16 cellular contexts compared by ENCODE assay signal in the genomic region with DNA sequence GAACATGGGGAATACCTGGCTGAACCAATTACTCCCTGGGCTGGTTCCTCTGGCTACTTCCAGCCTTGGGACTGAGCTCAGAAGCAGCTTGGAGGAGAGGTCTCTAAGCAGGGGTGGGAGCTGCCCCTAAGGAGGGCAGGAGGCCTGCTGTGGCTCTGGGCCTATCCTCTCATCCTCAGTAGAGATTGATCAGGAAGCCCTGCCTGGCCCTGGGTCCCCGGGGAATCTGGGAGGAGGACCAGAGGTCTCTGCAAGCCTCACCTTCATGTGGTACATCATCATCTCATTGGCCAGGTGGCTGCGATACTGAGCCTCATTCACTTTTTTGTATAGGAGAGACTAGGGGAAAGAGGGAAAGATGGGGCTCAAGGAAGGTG.
DNase-seq lines count a peak whose midpoint lies in the region; ATAC-seq lines count a peak whose summit lies in the region.
"Had no signal": no experiment of that assay in that cellular context is flagged by ENCODE, and none has a peak within 500 bp of the region (broad histone marks: within the 10 kb centered on the region; RNA-seq: fewer than 3 reads in every experiment).

No MANE protein-coding gene starts in this region.

- no peaks in the 10 kb centered on the region for H3K4me1 ChIP-seq in right cardiac atrium (ENCODE audit: control insufficient read depth, insufficient read depth, low read length)
- no peaks in the 10 kb centered on the region for H3K4me1 ChIP-seq in aorta (ENCODE audit: control insufficient read depth in 1 of 2, insufficient read depth in 2 of 2, low read length in 2 of 2)

- H3K27me3 ChIP-seq in right cardiac atrium (ENCODE audit: control insufficient read depth, insufficient read depth) (no peaks in the 10 kb centered on the region), aorta (ENCODE audit: control insufficient read depth in 1 of 2, insufficient read depth in 2 of 2, low read length in 1 of 2) (no peaks in the 10 kb centered on the region)
- H3K27me3 ChIP-seq: Peyer's patch had no signal

- ATAC-seq in left cardiac atrium (no peak), right cardiac atrium (no peak), memory B cell (ENCODE audit: low read depth) (no peak), aorta (ENCODE audit: low FRiP score) (no peak)
- no peak for ATAC-seq in activated T-helper 17 cell treated with anti-CD3 and anti-CD28 coated beads, Interleukin-2, amount 50 U/mL, for 72 hours (replicated peaks)
- ATAC-seq: K562 had no signal

- no peaks in the 10 kb centered on the region for H3K9me3 Mint-ChIP-seq in activated T-helper 17 cell treated with anti-CD3 and anti-CD28 coated beads, Interleukin-2, amount 50 U/mL, for 72 hours
- H3K9me3 Mint-ChIP-seq in memory B cell: no peaks in the 10 kb centered on the region

- peak; percentile 7 for DNase-seq in left cardiac atrium
- DNase-seq in right cardiac atrium: no peak
- DNase-seq in memory B cell (ENCODE audit: low spot score in 2 of 2): no peak
- DNase-seq in aorta: peak; percentile 27 to 63
- no peak for DNase-seq in stimulated activated CD4-positive, alpha-beta T cell treated with anti-CD3 and anti-CD28 coated beads, Interleukin-4, amount 100 ng/mL, for 24 hours
- no peak for DNase-seq in stimulated activated CD4-positive, alpha-beta T cell treated with anti-CD3 and anti-CD28 coated beads, Interleukin-4, amount 100 ng/mL, for 4 hours
- DNase-seq: CD4-positive, CD25-positive, alpha-beta regulatory T cell; DND-41; GDM1; NCI-H1436 treated with DMSO at 0.1 percent for 48 hours; NCI-H2081; NCI-H524 had no signal

- H3K36me3 ChIP-seq in aorta (ENCODE audit: control insufficient read depth in 1 of 2, insufficient read depth in 2 of 2, low read length in 1 of 2): no peaks in the 10 kb centered on the region

- WGBS in right cardiac atrium: 72% methylated on average over 2 of the region's 2 CpGs
- 73 to 79% methylated on average over 2 of the region's 2 CpGs for WGBS in aorta, 2 donors

- H3K27ac ChIP-seq in right cardiac atrium (ENCODE audit: low read length): no peak overlapping the region
- no peak overlapping the region for H3K27ac ChIP-seq in aorta (ENCODE audit: low read depth in 1 of 2, low read length in 2 of 2)
- H3K27ac ChIP-seq: HL-60, Peyer's patch had no signal

- intact Hi-C loops in left cardiac atrium (cut with DNase I): no loop called here
- intact Hi-C loops in right cardiac atrium (cut with DNase I): no loop called here
- intact Hi-C loops in aorta (cut with DNase I): no loop called here

- H3K27me3 Mint-ChIP-seq in activated T-helper 17 cell treated with anti-CD3 and anti-CD28 coated beads, Interleukin-2, amount 50 U/mL, for 72 hours: peaks cover 13% of the 10 kb centered on the region
- H3K27me3 Mint-ChIP-seq in memory B cell: peaks cover 1% of the 10 kb centered on the region

- H3K36me3 Mint-ChIP-seq in activated T-helper 17 cell treated with anti-CD3 and anti-CD28 coated beads, Interleukin-2, amount 50 U/mL, for 72 hours (ENCODE audit: low read depth): no peaks in the 10 kb centered on the region
- no peaks in the 10 kb centered on the region for H3K36me3 Mint-ChIP-seq in memory B cell

- H3K4me3 Mint-ChIP-seq in activated T-helper 17 cell treated with anti-CD3 and anti-CD28 coated beads, Interleukin-2, amount 50 U/mL, for 72 hours: peak overlapping the region; percentile 80
- no peak overlapping the region for H3K4me3 Mint-ChIP-seq in memory B cell

- no peak overlapping the region for H3K4me3 ChIP-seq in right cardiac atrium (ENCODE audit: low read length)
- H3K4me3 ChIP-seq in aorta (ENCODE audit: low read length in 2 of 2): no peak overlapping the region
- H3K4me3 ChIP-seq: K562, Peyer's patch had no signal

- H3K9me3 ChIP-seq in right cardiac atrium (ENCODE audit: control insufficient read depth, low read length): no peaks in the 10 kb centered on the region
- no peaks in the 10 kb centered on the region for H3K9me3 ChIP-seq in aorta (ENCODE audit: control insufficient read depth, low read length)
- H3K9me3 ChIP-seq: Peyer's patch had no signal

- H3K27ac Mint-ChIP-seq in activated T-helper 17 cell treated with anti-CD3 and anti-CD28 coated beads, Interleukin-2, amount 50 U/mL, for 72 hours: no peak overlapping the region
- peak overlapping the region; percentile 1 for H3K27ac Mint-ChIP-seq in memory B cell
- H3K27ac Mint-ChIP-seq: CD4-positive, CD25-positive, alpha-beta regulatory T cell had no signal

- H3K4me1 Mint-ChIP-seq in activated T-helper 17 cell treated with anti-CD3 and anti-CD28 coated beads, Interleukin-2, amount 50 U/mL, for 72 hours: peaks cover 12% of the 10 kb centered on the region
- H3K4me1 Mint-ChIP-seq in memory B cell: peaks cover 25% of the 10 kb centered on the region

Comparison
In these comparisons a context has a peak if more than half of its experiments do, and no peak if none do; other contexts are left out.
1. DNase-seq: peak in left cardiac atrium (single experiment) and aorta (2 of 2); none in right cardiac atrium (0 of 3), memory B cell (0 of 2), stimulated activated CD4-positive, alpha-beta T cell treated with anti-CD3 and anti-CD28 coated beads, Interleukin-4, amount 100 ng/mL, for 24 hours (single experiment) and stimulated activated CD4-positive, alpha-beta T cell treated with anti-CD3 and anti-CD28 coated beads, Interleukin-4, amount 100 ng/mL, for 4 hours (0 of 2).